In the genomic region with DNA sequence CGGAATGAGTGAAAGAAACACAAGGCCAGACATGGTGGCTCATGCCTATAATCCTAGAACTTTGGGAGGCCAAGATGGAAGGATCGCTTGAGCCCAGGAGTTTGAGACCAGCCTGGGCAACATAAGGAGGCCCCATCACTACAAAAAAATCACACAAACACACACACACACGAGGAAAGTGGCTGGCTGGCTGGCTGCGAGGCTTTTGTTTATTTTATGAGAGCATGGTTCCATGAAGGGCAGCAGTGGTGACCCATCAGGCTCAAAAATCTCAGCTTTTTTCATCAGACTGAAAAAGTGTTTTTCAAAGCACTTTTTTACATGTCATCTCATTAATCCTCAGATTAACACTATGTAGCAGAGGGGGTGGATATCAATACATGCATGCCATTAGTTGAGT, we compare ENCODE assay signal across 21 cellular contexts.
"Had no signal": no experiment of that assay in that cellular context is flagged by ENCODE, and none has a peak within 500 bp of the region (broad histone marks: within the 10 kb centered on the region; RNA-seq: fewer than 3 reads in every experiment).

No MANE protein-coding gene starts in this region.

- H3K27me3 ChIP-seq: left lung, right atrium auricular region had no signal

- H3K27ac Mint-ChIP-seq: activated naive CD4-positive, alpha-beta T cell treated with anti-CD3 and anti-CD28 coated beads, Interleukin-2, amount 50 U/mL, for 24 hours; brain; dendritic cell treated with granulocyte-macrophage colony-stimulating factor and Interleukin-4, amounts not matched to agents 40 ng/mL and 50 ng/mL, for 4 days; T-cell had no signal

- H3K9me3 ChIP-seq: left lung, psoas muscle, right atrium auricular region had no signal

- H3K4me1 ChIP-seq: psoas muscle had no signal

- H3K36me3 Mint-ChIP-seq: brain, T-cell had no signal

- H3K27ac ChIP-seq: left lung, psoas muscle, right atrium auricular region had no signal

- H3K4me3 ChIP-seq: left lung, lung, psoas muscle, right atrium auricular region had no signal

- DNase-seq: activated CD4-positive, alpha-beta T cell treated with anti-CD3 and anti-CD28 coated beads for 48 hours; activated CD4-positive, CD25-positive, alpha-beta regulatory T cell; activated gamma-delta T cell treated with Interleukin-2 at 50 U/mL for 16 hours; activated T-cell treated with anti-CD3 and anti-CD28 coated beads, Interleukin-2, amount 50 U/mL, for 24 hours; anterior cingulate cortex; caudate nucleus; effector CD4-positive, alpha-beta T cell; foreskin melanocyte; kidney glomerular epithelial cell; midbrain; psoas muscle; stimulated activated CD4-positive, alpha-beta T cell treated with anti-CD3 and anti-CD28 coated beads, Interleukin-4, amount 100 ng/mL, for 24 hours; stimulated activated naive CD8-positive, alpha-beta T cell treated with anti-CD3 and anti-CD28 coated beads, Interleukin-15, Interleukin-2, amounts not matched to agents 100 U/mL and 50 U/mL, for 24 hours; T-cell had no signal

- H3K27me3 Mint-ChIP-seq: activated naive CD4-positive, alpha-beta T cell treated with anti-CD3 and anti-CD28 coated beads, Interleukin-2, amount 50 U/mL, for 24 hours; activated T-cell treated with anti-CD3 and anti-CD28 coated beads, Interleukin-2, amount 50 U/mL, for 24 hours; dendritic cell treated with granulocyte-macrophage colony-stimulating factor and Interleukin-4, amounts not matched to agents 40 ng/mL and 50 ng/mL, for 4 days; T-cell had no signal

- H3K4me3 Mint-ChIP-seq: activated naive CD4-positive, alpha-beta T cell treated with anti-CD3 and anti-CD28 coated beads, Interleukin-2, amount 50 U/mL, for 24 hours; activated T-cell treated with anti-CD3 and anti-CD28 coated beads, Interleukin-2, amount 50 U/mL, for 24 hours; brain; dendritic cell treated with granulocyte-macrophage colony-stimulating factor and Interleukin-4, amounts not matched to agents 40 ng/mL and 50 ng/mL, for 4 days; natural killer cell treated with Interleukin-12 subunit alpha and Interleukin-12 subunit beta and Interleukin-15 and Interleukin-18, amount 100 ng/mL, for 72 hours; T-cell had no signal

- H3K36me3 ChIP-seq: right atrium auricular region had no signal

- ATAC-seq: left lung; natural killer cell treated with Interleukin-12 subunit alpha and Interleukin-12 subunit beta and Interleukin-15 and Interleukin-18, amount 100 ng/mL, for 72 hours; stimulated activated naive CD8-positive, alpha-beta T cell treated with anti-CD3 and anti-CD28 coated beads, Interleukin-15, Interleukin-2, amounts not matched to agents 100 U/mL and 50 U/mL, for 24 hours; T-cell had no signal

- H3K9me3 Mint-ChIP-seq: activated naive CD4-positive, alpha-beta T cell treated with anti-CD3 and anti-CD28 coated beads, Interleukin-2, amount 50 U/mL, for 24 hours; activated T-cell treated with anti-CD3 and anti-CD28 coated beads, Interleukin-2, amount 50 U/mL, for 24 hours; brain; dendritic cell treated with granulocyte-macrophage colony-stimulating factor and Interleukin-4, amounts not matched to agents 40 ng/mL and 50 ng/mL, for 4 days; natural killer cell treated with Interleukin-12 subunit alpha and Interleukin-12 subunit beta and Interleukin-15 and Interleukin-18, amount 100 ng/mL, for 72 hours; T-cell had no signal
